8 cellular contexts compared by ENCODE assay signal in genomic region chrX:152915541-152916241, GRCh38. TPM values are rescaled to one million over a fixed set of nuclear protein-coding genes. Genes with fewer than 3 reads are reported as not detected.
DNase-seq lines count a peak whose midpoint lies in the region; ATAC-seq, FAIRE-seq and TF ChIP-seq lines count a peak whose summit lies in the region.
"Had no signal": no experiment of that assay in that cellular context is flagged by ENCODE, and none has a peak within 500 bp of the region (broad histone marks: within the 10 kb centered on the region; RNA-seq: fewer than 3 reads in every experiment).

No MANE protein-coding gene starts in this region.

- H3K9me3 ChIP-seq in RWPE2 (ENCODE audit: severe bottlenecking) (no peaks in the 10 kb centered on the region), small intestine (ENCODE audit: control insufficient read depth, low read depth) (no peaks in the 10 kb centered on the region)
- H3K9me3 ChIP-seq in CD4-positive, alpha-beta memory T cell (ENCODE audit: control insufficient read depth in 1 of 2, low read length in 2 of 2) = no peaks in the 10 kb centered on the region

- H3K27me3 ChIP-seq in RWPE2 (ENCODE audit: insufficient read depth, poor library complexity, severe bottlenecking) (no peaks in the 10 kb centered on the region), small intestine (ENCODE audit: control insufficient read depth in 2 of 2, insufficient read depth in 2 of 2, low read length in 2 of 2) (no peaks in the 10 kb centered on the region)
- H3K27me3 ChIP-seq in CD4-positive, alpha-beta memory T cell (ENCODE audit: insufficient read depth, low read length) = no peaks in the 10 kb centered on the region

- no peak for FAIRE-seq in small intestine (lab: Jason Lieb, UNC)

- DNase-seq in GM04504 (ENCODE audit: low read depth) (peak; percentile 8), RWPE2 (ENCODE audit: low spot score) (no peak), fibroblast of peridontal ligament (ENCODE audit: extremely low read depth) (peak; percentile 15), small intestine (peak; percentile 14)
- DNase-seq in CD4-positive, alpha-beta memory T cell = no peak

- intact Hi-C loops in CD4-positive, alpha-beta memory T cell (cut with micrococcal nuclease) = no loop called here

- H3K36me3 ChIP-seq in RWPE2 (ENCODE audit: low read depth) (peaks cover 6% of the 10 kb centered on the region), small intestine (ENCODE audit: control insufficient read depth in 2 of 2, insufficient read depth in 2 of 2, low read length in 2 of 2) (no peaks in the 10 kb centered on the region)
- no peaks in the 10 kb centered on the region for H3K36me3 ChIP-seq in CD4-positive, alpha-beta memory T cell (ENCODE audit: insufficient read depth, low read length)

- no peaks in the 10 kb centered on the region for H3K9me3 Mint-ChIP-seq in CD4-positive, alpha-beta memory T cell
- H3K9me3 Mint-ChIP-seq: activated naive CD4-positive, alpha-beta T cell treated with anti-CD3 and anti-CD28 coated beads, Interleukin-2, amount 50 U/mL, for 24 hours had no signal

- no peak overlapping the region for H3K27ac ChIP-seq in RWPE2 (ENCODE audit: poor library complexity, severe bottlenecking)
- no peak overlapping the region for H3K27ac ChIP-seq in small intestine (ENCODE audit: low read depth in 1 of 2, low read length in 1 of 2)
- no peak overlapping the region for H3K27ac ChIP-seq in CD4-positive, alpha-beta memory T cell (ENCODE audit: low read depth, low read length)

- POLR2A ChIA-PET in CD4-positive, alpha-beta memory T cell (lab: Charles Lee; ENCODE audit: partially characterized antibody) = no interaction called here

- no peaks in the 10 kb centered on the region for H3K27me3 Mint-ChIP-seq in CD4-positive, alpha-beta memory T cell
- H3K27me3 Mint-ChIP-seq: activated naive CD4-positive, alpha-beta T cell treated with anti-CD3 and anti-CD28 coated beads, Interleukin-2, amount 50 U/mL, for 24 hours had no signal

- no peaks in the 10 kb centered on the region for H3K4me1 Mint-ChIP-seq in CD4-positive, alpha-beta memory T cell
- H3K4me1 Mint-ChIP-seq: activated naive CD4-positive, alpha-beta T cell treated with anti-CD3 and anti-CD28 coated beads, Interleukin-2, amount 50 U/mL, for 24 hours had no signal

- H3K4me1 ChIP-seq in RWPE2 (ENCODE audit: insufficient read depth, poor library complexity, severe bottlenecking) (no peaks in the 10 kb centered on the region), small intestine (ENCODE audit: control insufficient read depth in 2 of 2, insufficient read depth in 1 of 2, low read depth in 1 of 2, low read length in 1 of 2) (no peaks in the 10 kb centered on the region)
- no peaks in the 10 kb centered on the region for H3K4me1 ChIP-seq in CD4-positive, alpha-beta memory T cell (ENCODE audit: insufficient read depth, low read length)

- peak; percentile 17 for TF ChIP-seq CTCF in RWPE2 (IDR thresholded peaks at IDR 0.05; ENCODE audit: poor library complexity, severe bottlenecking)

- CTCF ChIA-PET in CD4-positive, alpha-beta memory T cell (lab: Charles Lee; ENCODE audit: partially characterized antibody) = no interaction called here

- H3K27ac Mint-ChIP-seq in CD4-positive, alpha-beta memory T cell = no peak overlapping the region
- H3K27ac Mint-ChIP-seq: activated naive CD4-positive, alpha-beta T cell treated with anti-CD3 and anti-CD28 coated beads, Interleukin-2, amount 50 U/mL, for 24 hours had no signal

- ATAC-seq in GM19463 (IDR thresholded peaks at IDR 0.05; ENCODE audit: unreplicated experiment) = peak; percentile 86
- peak; percentile 80 for ATAC-seq in HG03439 (IDR thresholded peaks at IDR 0.05; ENCODE audit: unreplicated experiment)
- ATAC-seq in RWPE2 (ENCODE audit: low read depth) = peak; percentile 69

- WGBS in small intestine, 3 donors = 34 to 46% (median 40%) methylated on average over 11 to 13 of the region's 13 CpGs

- H3K36me3 Mint-ChIP-seq in CD4-positive, alpha-beta memory T cell = no peaks in the 10 kb centered on the region
- H3K36me3 Mint-ChIP-seq: activated naive CD4-positive, alpha-beta T cell treated with anti-CD3 and anti-CD28 coated beads, Interleukin-2, amount 50 U/mL, for 24 hours had no signal

- no peak overlapping the region for H3K4me3 Mint-ChIP-seq in CD4-positive, alpha-beta memory T cell
- H3K4me3 Mint-ChIP-seq: activated naive CD4-positive, alpha-beta T cell treated with anti-CD3 and anti-CD28 coated beads, Interleukin-2, amount 50 U/mL, for 24 hours had no signal

- H3K4me3 ChIP-seq in RWPE2 (ENCODE audit: severe bottlenecking) (no peak overlapping the region), small intestine (ENCODE audit: low read depth in 1 of 2, low read length in 2 of 2) (no peak overlapping the region)
- H3K4me3 ChIP-seq in CD4-positive, alpha-beta memory T cell (ENCODE audit: low read length in 2 of 2) = no peak overlapping the region

RNA-seq across cellular contexts. Expression of gene ZNF185, which starts 17.8 kb away (rescaled TPM):
- 1 to 10 TPM in 2 of 3 donors, under 1 TPM in 1; 0.45 to 1.4 (median 1.1) TPM for polyA plus RNA-seq in small intestine
- total RNA-seq in CD4-positive, alpha-beta memory T cell = 1 to 10 TPM; 2.0 to 2.2 TPM
- 1 to 10 TPM; 2.7 to 2.9 TPM for polyA plus RNA-seq in CD4-positive, alpha-beta memory T cell

Comparison
In these comparisons a context has a peak if more than half of its experiments do, and no peak if none do; other contexts are left out.
1. DNase-seq: peak in GM04504 (single experiment), fibroblast of peridontal ligament (single experiment) and small intestine (single experiment); none in RWPE2 (single experiment) and CD4-positive, alpha-beta memory T cell (0 of 5).
2. Peak in every context shown above with its lines, with median percentiles within 50 percentile points of each other: ATAC-seq.